ENCODE assay signal across 11 cellular contexts in genomic region chr18:39647627-39648502, GRCh38.
DNase-seq lines count a peak whose midpoint lies in the region; ATAC-seq, FAIRE-seq and TF ChIP-seq lines count a peak whose summit lies in the region.
"Had no signal": no experiment of that assay in that cellular context is flagged by ENCODE, and none has a peak within 500 bp of the region (broad histone marks: within the 10 kb centered on the region; RNA-seq: fewer than 3 reads in every experiment).

No MANE protein-coding gene starts in this region.

- FAIRE-seq in urothelium cell line (lab: Jason Lieb, UNC), result no peak
- FAIRE-seq: TTC549 had no signal

- H3K4me1 Mint-ChIP-seq in T-helper 17 cell, result no peaks in the 10 kb centered on the region
- H3K4me1 Mint-ChIP-seq: CD4-positive, alpha-beta memory T cell had no signal

- H3K9ac ChIP-seq in HCT116 (ENCODE audit: low read length), result no peak overlapping the region

- peak overlapping the region; percentile 33 for H3K4me2 ChIP-seq in HCT116 (ENCODE audit: low read length)

- TF ChIP-seq CTCF in HCT116 (IDR thresholded peaks at IDR 0.05 in 2 of 3, conservative IDR thresholded peaks at IDR 0.05 in 1 of 3; ENCODE audit: borderline replicate concordance in 1 of 3, insufficient read depth in 1 of 3, low read depth in 2 of 3, low read length in 2 of 3) (no peak), fibroblast of the aortic adventitia (IDR thresholded peaks at IDR 0.05; ENCODE audit: insufficient read depth, low read length) (no peak)

- RAD21 ChIA-PET in HCT116 (lab: Charles Lee; ENCODE audit: low non-redundant PET in 1 of 2, low total read pairs in 2 of 2, uncharacterized antibody in 2 of 2, unreplicated experiment in 2 of 2), result no interaction called here

- DNase-seq in HCT116 (ENCODE audit: low read depth, low spot score), result peak; percentile 42
- DNase-seq in NCI-H748 (lab: John Stamatoyannopoulos, UW; ENCODE audit: unreplicated experiment), result peak; percentile 85
- DNase-seq in fibroblast of the aortic adventitia (ENCODE audit: low read depth), result peak; percentile 79
- DNase-seq in T-helper 17 cell, result no peak
- DNase-seq in urothelium cell line (ENCODE audit: low spot score), result no peak
- DNase-seq: CD4-positive, alpha-beta memory T cell; mesendoderm had no signal

- no peaks in the 10 kb centered on the region for H4K20me1 ChIP-seq in HCT116 (ENCODE audit: insufficient read depth)

- intact Hi-C loops in HCT116 (cut with micrococcal nuclease), result no loop called here

- 0 out of 2 replicates have a peak overlapping the region, but pooled peaks have one; percentile 30 for H3K27ac ChIP-seq in ACC112 (ENCODE audit: low read depth, low read length)
- H3K27ac ChIP-seq in HCT116 (ENCODE audit: low read depth, low read length), result no peak overlapping the region

- no peak overlapping the region for H3K4me3 Mint-ChIP-seq in T-helper 17 cell
- H3K4me3 Mint-ChIP-seq: CD4-positive, alpha-beta memory T cell had no signal

- no peaks in the 10 kb centered on the region for H3K79me2 ChIP-seq in ACC112 (ENCODE audit: control insufficient read depth, insufficient read depth, low read length, unreplicated experiment)
- no peaks in the 10 kb centered on the region for H3K79me2 ChIP-seq in HCT116 (ENCODE audit: insufficient read depth, low read length)

- TF ChIP-seq RAD21 in HCT116 (IDR thresholded peaks at IDR 0.05; ENCODE audit: low read depth), result no peak

- H3K9me2 ChIP-seq in HCT116 (ENCODE audit: insufficient read depth), result no peaks in the 10 kb centered on the region

- no peak for TF ChIP-seq POLR2A in HCT116 (IDR thresholded peaks at IDR 0.05; ENCODE audit: borderline replicate concordance, extremely low read depth, insufficient read depth, insufficient read length)

- H3K4me3 ChIP-seq in ACC112 (ENCODE audit: low read depth, low read length), result no peak overlapping the region
- no peak overlapping the region for H3K4me3 ChIP-seq in HCT116 (replicated peaks in 1 of 2; ENCODE audit: low read depth in 1 of 2, low read length in 2 of 2)
- H3K4me3 ChIP-seq in fibroblast of the aortic adventitia (ENCODE audit: low read depth, low read length), result no peak overlapping the region

- no peaks in the 10 kb centered on the region for H3K36me3 ChIP-seq in ACC112 (ENCODE audit: insufficient read depth, low read length)
- H3K36me3 ChIP-seq in HCT116 (ENCODE audit: control insufficient read depth in 1 of 2, insufficient read depth in 2 of 2, low read length in 2 of 2), result no peaks in the 10 kb centered on the region

- H3K27me3 ChIP-seq in ACC112 (ENCODE audit: insufficient read depth, low read length) (no peaks in the 10 kb centered on the region), HCT116 (ENCODE audit: insufficient read depth, low read length) (no peaks in the 10 kb centered on the region)

- H3K4me1 ChIP-seq in ACC112 (ENCODE audit: control insufficient read depth, insufficient read depth, low read length, unreplicated experiment), result no peaks in the 10 kb centered on the region
- H3K4me1 ChIP-seq in HCT116 (ENCODE audit: control insufficient read depth in 1 of 2, insufficient read depth in 2 of 2, low read length in 2 of 2), result peaks cover 0 to 12% of the 10 kb centered on the region in 2 experiments; a peak in 2 of 4 replicates

- no peak overlapping the region for H3K27ac Mint-ChIP-seq in T-helper 17 cell
- H3K27ac Mint-ChIP-seq: CD4-positive, alpha-beta memory T cell had no signal

- H2AFZ ChIP-seq in ACC112 (ENCODE audit: low read length, unreplicated experiment), result no peak overlapping the region
- no peak overlapping the region for H2AFZ ChIP-seq in HCT116 (ENCODE audit: low read depth, low read length, poor library complexity, severe bottlenecking)

- peak; percentile 54; the same call in 1 of the 2 replicates for ATAC-seq in HCT116
- ATAC-seq in T-helper 17 cell, result no peak
- no peak for ATAC-seq in HG02884 (IDR thresholded peaks at IDR 0.05; ENCODE audit: unreplicated experiment)
- ATAC-seq in GM21390 (IDR thresholded peaks at IDR 0.05; ENCODE audit: unreplicated experiment), result no peak

- H3K36me3 Mint-ChIP-seq in T-helper 17 cell (ENCODE audit: low read depth), result no peaks in the 10 kb centered on the region
- H3K36me3 Mint-ChIP-seq: CD4-positive, alpha-beta memory T cell had no signal

- BruUV-seq in HCT116 (replicated peaks; lab: Mats Ljungman, UMichigan), result no TSS peak

- H3K9me3 ChIP-seq in HCT116 (ENCODE audit: control insufficient read depth in 1 of 2, insufficient read depth in 1 of 2, low read depth in 1 of 2, low read length in 2 of 2) (peaks cover 0 to 4% of the 10 kb centered on the region in 2 experiments; a peak in 1 of 4 replicates), T-helper 17 cell (ENCODE audit: control insufficient read depth, low read length, poor library complexity, severe bottlenecking) (no peaks in the 10 kb centered on the region)

- H3K27me3 Mint-ChIP-seq in T-helper 17 cell, result no peaks in the 10 kb centered on the region
- H3K27me3 Mint-ChIP-seq: CD4-positive, alpha-beta memory T cell had no signal

- POLR2A ChIA-PET in HCT116 (lab: Charles Lee), result no interaction called here

- CTCF ChIA-PET in HCT116 (lab: Charles Lee), result no interaction called here

TF ChIP-seq in HCT116, 20 proteins besides CTCF, POLR2A, EP300 and RAD21:
- TF ChIP-seq MAX (IDR thresholded peaks at IDR 0.05) (no peak; the same call in 1 of the 2 replicates), ZNF274 (IDR thresholded peaks at IDR 0.05; ENCODE audit: low read depth, low read length) (no peak), EZH2phosphoT487 (IDR thresholded peaks at IDR 0.05; ENCODE audit: borderline replicate concordance) (no peak), REST (IDR thresholded peaks at IDR 0.05; ENCODE audit: low read depth) (no peak), JUND (IDR thresholded peaks at IDR 0.05) (no peak), FOSL1 (IDR thresholded peaks at IDR 0.05; ENCODE audit: low read depth) (no peak), CEBPB (IDR thresholded peaks at IDR 0.05; ENCODE audit: low read depth) (no peak)

Comparison
In these comparisons a context has a peak if more than half of its experiments do, and no peak if none do; other contexts are left out.
1. DNase-seq: peak in HCT116 (single experiment), NCI-H748 (single experiment) and fibroblast of the aortic adventitia (single experiment); none in T-helper 17 cell (0 of 3) and urothelium cell line (single experiment).